Comparison of ENCODE assay signal across 1 cellular context in genomic region chr20:3248167-3248992, GRCh38.
TF ChIP-seq lines count a peak whose summit lies in the region.

No MANE protein-coding gene starts in this region.

TF ChIP-seq in IMR-90, 13 proteins besides CTCF, POLR2A, EP300 and RAD21 (continued from another document):
- no peak for TF ChIP-seq USF2 (IDR thresholded peaks at IDR 0.05; ENCODE audit: low read depth, low read length)
- TF ChIP-seq SMC3 (IDR thresholded peaks at IDR 0.05; ENCODE audit: low read depth, low read length): no peak
TF ChIP-seq in IMR-90: peak in this region for 0.
